Comparison of ENCODE assay signal across 16 cellular contexts in genomic region chr20:21534453-21534852, GRCh38. TPM values are rescaled to one million over a fixed set of nuclear protein-coding genes. Genes with fewer than 3 reads are reported as not detected.
DNase-seq lines count a peak whose midpoint lies in the region; TF ChIP-seq lines count a peak whose summit lies in the region.
"Had no signal": no experiment of that assay in that cellular context is flagged by ENCODE, and none has a peak within 500 bp of the region (broad histone marks: within the 10 kb centered on the region; RNA-seq: fewer than 3 reads in every experiment).

No MANE protein-coding gene starts in this region.

- TF ChIP-seq POLR2A in suprapubic skin (IDR thresholded peaks at IDR 0.05) = no peak

- no peaks in the 10 kb centered on the region for H3K9me3 ChIP-seq in OCI-LY1 (ENCODE audit: low read length)
- no peaks in the 10 kb centered on the region for H3K9me3 ChIP-seq in suprapubic skin
- H3K9me3 ChIP-seq: BE2C had no signal

- H3K36me3 Mint-ChIP-seq in osteocyte (ENCODE audit: unreplicated experiment) = no peaks in the 10 kb centered on the region
- H3K36me3 Mint-ChIP-seq: activated CD8-positive, alpha-beta memory T cell treated with anti-CD3 and anti-CD28 coated beads, Interleukin-2, amount 10 ng/mL, durations not matched to agents 7 days and 5 days had no signal

- H3K27ac Mint-ChIP-seq in osteocyte (ENCODE audit: unreplicated experiment) = no peak overlapping the region
- H3K27ac Mint-ChIP-seq: activated CD8-positive, alpha-beta memory T cell treated with anti-CD3 and anti-CD28 coated beads, Interleukin-2, amount 10 ng/mL, durations not matched to agents 7 days and 5 days had no signal

- H3K9ac ChIP-seq in OCI-LY1 (ENCODE audit: low read length) = peak overlapping the region; percentile 29; the same call in 1 of the 2 replicates

- no peaks in the 10 kb centered on the region for H3K9me3 Mint-ChIP-seq in osteocyte (ENCODE audit: unreplicated experiment)

- no peaks in the 10 kb centered on the region for H3K36me3 ChIP-seq in OCI-LY1 (ENCODE audit: insufficient read depth, low read length)
- no peaks in the 10 kb centered on the region for H3K36me3 ChIP-seq in suprapubic skin
- H3K36me3 ChIP-seq: BE2C had no signal

- H2AFZ ChIP-seq in OCI-LY1 (ENCODE audit: low read length) = no peak overlapping the region

- H3K27ac ChIP-seq in OCI-LY1 (ENCODE audit: low read depth, low read length, poor library complexity, severe bottlenecking) = peak overlapping the region; percentile 97
- H3K27ac ChIP-seq in suprapubic skin = no peak overlapping the region
- no peak overlapping the region for H3K27ac ChIP-seq in caudate nucleus (ENCODE audit: low read depth, low read length)

- H3K27me3 Mint-ChIP-seq in osteocyte (ENCODE audit: unreplicated experiment) = peaks cover 9% of the 10 kb centered on the region

- intact Hi-C loops in posterior vena cava (cut with DNase I) = loop anchor here in 1 of 2 donors (10.0 kb wide), 1 partner anchor 50 kb away; no protein-coding TSS in a partner anchor

- no peak overlapping the region for H3K4me3 Mint-ChIP-seq in osteocyte (ENCODE audit: unreplicated experiment)
- H3K4me3 Mint-ChIP-seq: activated CD8-positive, alpha-beta memory T cell treated with anti-CD3 and anti-CD28 coated beads, Interleukin-2, amount 10 ng/mL, durations not matched to agents 7 days and 5 days had no signal

- H3K4me3 ChIP-seq in OCI-LY1 (ENCODE audit: low read depth, low read length, poor library complexity, severe bottlenecking) (peak overlapping the region; percentile 17), suprapubic skin (no peak overlapping the region)

- H3K4me2 ChIP-seq in OCI-LY1 (ENCODE audit: low read length) = peak overlapping the region; percentile 53

- TF ChIP-seq CTCF in OCI-LY1 (IDR thresholded peaks at IDR 0.05; ENCODE audit: low read length) = no peak
- TF ChIP-seq CTCF in osteocyte (IDR thresholded peaks at IDR 0.05) = no peak
- no peak for TF ChIP-seq CTCF in suprapubic skin (IDR thresholded peaks at IDR 0.05)

- no peaks in the 10 kb centered on the region for H3F3A ChIP-seq in OCI-LY1 (ENCODE audit: insufficient read depth, low read length)

- no peaks in the 10 kb centered on the region for H3K27me3 ChIP-seq in OCI-LY1 (ENCODE audit: insufficient read depth, low read length)
- peaks cover 40% of the 10 kb centered on the region for H3K27me3 ChIP-seq in suprapubic skin

- 67% methylated on average over 2 of the region's 2 CpGs for WGBS in suprapubic skin

- H4K20me1 ChIP-seq in OCI-LY1 (ENCODE audit: insufficient read depth, low read length) = no peaks in the 10 kb centered on the region

- H3K4me1 Mint-ChIP-seq in osteocyte (ENCODE audit: unreplicated experiment) = no peaks in the 10 kb centered on the region
- H3K4me1 Mint-ChIP-seq: activated CD8-positive, alpha-beta memory T cell treated with anti-CD3 and anti-CD28 coated beads, Interleukin-2, amount 10 ng/mL, durations not matched to agents 7 days and 5 days had no signal

- no peaks in the 10 kb centered on the region for H3K9me2 ChIP-seq in OCI-LY1 (ENCODE audit: low read depth, low read length)

- DNase-seq in NCI-H1092 treated with DMSO at 0.1 percent for 48 hours (lab: John Stamatoyannopoulos, UW) = peak; percentile 96
- DNase-seq in NCI-H2029 (lab: John Stamatoyannopoulos, UW) = peak; percentile 98
- DNase-seq in osteocyte (ENCODE audit: extremely low spot score, unreplicated experiment) = peak; percentile 67
- DNase-seq in posterior vena cava (ENCODE audit: low spot score) = no peak
- DNase-seq in suprapubic skin (ENCODE audit: low spot score in 2 of 2) = no peak
- no peak for DNase-seq in caudate nucleus (lab: John Stamatoyannopoulos, UW)
- DNase-seq: activated CD8-positive, alpha-beta memory T cell treated with anti-CD3 and anti-CD28 coated beads, Interleukin-2, amount 10 ng/mL, durations not matched to agents 7 days and 5 days; anterior cingulate cortex; BE2C; hypothalamus; stimulated activated CD4-positive, alpha-beta T cell treated with anti-CD3 and anti-CD28 coated beads, Interleukin-4, amount 100 ng/mL, for 1 hour; stimulated activated CD8-positive, alpha-beta memory T cell treated with anti-CD3 and anti-CD28 coated beads, Interleukin-4, amount 100 ng/mL, for 48 hours; T-helper 2 cell had no signal

- no peaks in the 10 kb centered on the region for H3K79me2 ChIP-seq in OCI-LY1 (ENCODE audit: insufficient read depth, low read length)

- TF ChIP-seq EP300 in suprapubic skin (IDR thresholded peaks at IDR 0.05) = no peak

- peaks cover 65% of the 10 kb centered on the region for H3K4me1 ChIP-seq in OCI-LY1 (ENCODE audit: insufficient read depth, low read length, severe bottlenecking)
- no peaks in the 10 kb centered on the region for H3K4me1 ChIP-seq in suprapubic skin
- H3K4me1 ChIP-seq: BE2C had no signal

RNA-seq across cellular contexts. Expression of gene NKX2-2, which starts 20.6 kb away (rescaled TPM):
- not detected in 2 replicates for total RNA-seq in osteocyte
- under 1 TPM; 0.23 to 0.33 TPM for total RNA-seq in posterior vena cava
- not detected for total RNA-seq in suprapubic skin
- total RNA-seq: activated CD8-positive, alpha-beta memory T cell treated with anti-CD3 and anti-CD28 coated beads, Interleukin-2, amount 10 ng/mL, durations not matched to agents 7 days and 5 days; chondrocyte; MCF 10A had no signal

Comparison
In these comparisons a context has a peak if more than half of its experiments do, and no peak if none do; other contexts are left out.
1. DNase-seq: peak in NCI-H1092 treated with DMSO at 0.1 percent for 48 hours (single experiment), NCI-H2029 (single experiment) and osteocyte (single experiment); none in posterior vena cava (single experiment), suprapubic skin (0 of 2) and caudate nucleus (0 of 61).